Comparison of ENCODE assay signal across 8 cellular contexts in genomic region chr12:38905480-38906351, GRCh38. TPM values are rescaled to one million over a fixed set of nuclear protein-coding genes. Genes with fewer than 3 reads are reported as not detected.
A peak's percentile ranks its signal among the peaks of the same experiment; 100 is the strongest.
DNase-seq lines count a peak whose midpoint lies in the region; ATAC-seq and TF ChIP-seq lines count a peak whose summit lies in the region.

Gene CPNE8 (minus strand): TSS chr12:38905591. CDS start chr12:38905534, 57 bp downstream.

- H3K27me3 Mint-ChIP-seq in naive thymus-derived CD8-positive, alpha-beta T cell: peaks cover 13 to 42% (median 28%) of the 10 kb centered on the region in 5 donors

- H3K4me1 Mint-ChIP-seq in naive thymus-derived CD8-positive, alpha-beta T cell: peaks cover 4 to 36% (median 23%) of the 10 kb centered on the region in 4 donors

- no peak for TF ChIP-seq CTCF in fibroblast of pulmonary artery (IDR thresholded peaks at IDR 0.05; ENCODE audit: low read length, missing control alignments)

- H3K4me3 Mint-ChIP-seq in naive thymus-derived CD8-positive, alpha-beta T cell: peak within 1 kb of the TSS; percentile 81 to 94 (median 89)

- peak; percentile 89 for DNase-seq in OCI-M1 (lab: John Stamatoyannopoulos, UW)
- peak; percentile 15 for DNase-seq in activated T-helper 9 cell treated with anti-CD3 and anti-CD28 coated beads, Interleukin-2, amount 50 U/mL, for 16 hours (ENCODE audit: low read depth)
- peak; percentile 81 for DNase-seq in fibroblast of pulmonary artery (ENCODE audit: low read depth)
- peak in 7 of 10 donors; percentile 2 to 58 (median 17) for DNase-seq in naive thymus-derived CD8-positive, alpha-beta T cell
- no peak for DNase-seq in NCI-H1105 treated with DMSO at 0.1 percent for 48 hours (lab: John Stamatoyannopoulos, UW)

- peak within 1 kb of the TSS; percentile 79 for H3K4me3 ChIP-seq in fibroblast of pulmonary artery (replicated peaks; ENCODE audit: low read depth, low read length)

- peak; percentile 24 for ATAC-seq in GM18519 (IDR thresholded peaks at IDR 0.05; ENCODE audit: low FRiP score, unreplicated experiment)
- ATAC-seq in HG02884 (IDR thresholded peaks at IDR 0.05; ENCODE audit: unreplicated experiment): peak; percentile 41
- peak; percentile 43 for ATAC-seq in naive thymus-derived CD8-positive, alpha-beta T cell

- peaks cover 0 to 7% (median 0%) of the 10 kb centered on the region in 3 donors for H3K36me3 Mint-ChIP-seq in naive thymus-derived CD8-positive, alpha-beta T cell

- POLR2A ChIA-PET in naive thymus-derived CD8-positive, alpha-beta T cell (lab: Charles Lee): interaction anchor here (1.3 kb wide), 1 partner anchor 134 kb away, joined by 3 read pairs; no protein-coding TSS in a partner anchor

- H3K9me3 Mint-ChIP-seq in naive thymus-derived CD8-positive, alpha-beta T cell: peaks cover 0 to 3% (median 0%) of the 10 kb centered on the region in 9 donors

- H3K27ac ChIP-seq in temporal lobe (ENCODE audit: low read depth, low read length): peak within 1 kb of the TSS; percentile 75

- H3K27ac Mint-ChIP-seq in naive thymus-derived CD8-positive, alpha-beta T cell: peak within 1 kb of the TSS in 9 of 10 donors; percentile 36 to 95 (median 85)

RNA-seq across cellular contexts. Expression of gene CPNE8, which starts in this region (rescaled TPM):
- total RNA-seq in naive thymus-derived CD8-positive, alpha-beta T cell: 1 to 10 TPM; 1.2 to 1.6 TPM
- under 1 TPM; 0.19 to 0.80 (median 0.23) TPM for polyA plus RNA-seq in naive thymus-derived CD8-positive, alpha-beta T cell
- 36.1 TPM for total RNA-seq in temporal lobe

Comparison
In these comparisons a context has a peak if more than half of its experiments do, and no peak if none do; other contexts are left out.
1. RNA of gene CPNE8 (total RNA-seq): 36.1 TPM in temporal lobe (single experiment); 1.2 to 1.6 TPM in naive thymus-derived CD8-positive, alpha-beta T cell; every median in the first group is over 10 times any median in the second.
2. Peak in every context shown above with its lines, with median percentiles within 50 percentile points of each other: ATAC-seq.